Comparison of ENCODE assay signal across 11 cellular contexts in genomic region chr17:48470388-48471034, GRCh38. TPM values are rescaled to one million over a fixed set of nuclear protein-coding genes. Genes with fewer than 3 reads are reported as not detected.
DNase-seq lines count a peak whose midpoint lies in the region; ATAC-seq, FAIRE-seq and TF ChIP-seq lines count a peak whose summit lies in the region.
"Had no signal": no experiment of that assay in that cellular context is flagged by ENCODE, and none has a peak within 500 bp of the region (broad histone marks: within the 10 kb centered on the region; RNA-seq: fewer than 3 reads in every experiment).

No MANE protein-coding gene starts in this region.

- no peak overlapping the region for H4K5ac ChIP-seq in H1 (ENCODE audit: insufficient read length, low read depth, low read length)

- H2BK12ac ChIP-seq in H1 (ENCODE audit: low read depth, low read length), result no peak overlapping the region

- H3K23me2 ChIP-seq in H1 (ENCODE audit: low read depth, low read length), result no peaks in the 10 kb centered on the region

- no peak overlapping the region for H3K9ac ChIP-seq in mammary epithelial cell (ENCODE audit: insufficient read depth, low read length)
- H3K9ac ChIP-seq in H1 (replicated peaks in 1 of 4; ENCODE audit: extremely low read depth in 1 of 4, low read depth in 3 of 4, low read length in 3 of 4), result no peak overlapping the region
- no peak overlapping the region for H3K9ac ChIP-seq in smooth muscle cell (ENCODE audit: low read depth)

- H2BK15ac ChIP-seq in H1 (ENCODE audit: low read length), result no peak overlapping the region

- in situ Hi-C loops in mammary epithelial cell (cut with MboI; ENCODE audit: low sequenced_read_pairs in 2 of 2), result no loop called here

- TF ChIP-seq CTCF in mammary epithelial cell (conservative IDR thresholded peaks at IDR 0.05 in 1 of 2, IDR thresholded peaks at IDR 0.05 in 1 of 2; ENCODE audit: extremely low read depth in 1 of 2, insufficient read depth in 1 of 2, low read depth in 1 of 2, low read length in 2 of 2), result no peak
- no peak for TF ChIP-seq CTCF in breast epithelium (IDR thresholded peaks at IDR 0.05)
- no peak for TF ChIP-seq CTCF in OCI-LY7 (conservative IDR thresholded peaks at IDR 0.05; ENCODE audit: low read length)
- TF ChIP-seq CTCF in H1 (IDR thresholded peaks at IDR 0.05; ENCODE audit: control extremely low read depth in 1 of 3, insufficient read depth in 1 of 3, low read depth in 1 of 3, low read length in 3 of 3), result no peak
- TF ChIP-seq CTCF in smooth muscle cell (IDR thresholded peaks at IDR 0.05; ENCODE audit: borderline replicate concordance, insufficient read depth, poor library complexity, severe bottlenecking), result peak; percentile 32
- TF ChIP-seq CTCF in right lobe of liver (IDR thresholded peaks at IDR 0.05), result no peak

- no peaks in the 10 kb centered on the region for H3K9me2 ChIP-seq in OCI-LY7 (ENCODE audit: insufficient read depth, low read length)

- H3K4me2 ChIP-seq in mammary epithelial cell (ENCODE audit: insufficient read depth, low read depth, low read length) (no peak overlapping the region), OCI-LY7 (ENCODE audit: low read length) (peak overlapping the region; percentile 42), H1 (ENCODE audit: insufficient read depth in 1 of 2, low read depth in 2 of 2, low read length in 2 of 2) (no peak overlapping the region), smooth muscle cell (no peak overlapping the region)

- no peak overlapping the region for H3K4me3 Mint-ChIP-seq in activated CD4-positive, alpha-beta memory T cell treated with anti-CD3 and anti-CD28 coated beads, Interleukin-2, amount 10 ng/mL, durations not matched to agents 7 days and 5 days
- H3K4me3 Mint-ChIP-seq: activated naive CD8-positive, alpha-beta T cell treated with anti-CD3 and anti-CD28 coated beads, Interleukin-2, amount 50 U/mL, for 24 hours had no signal

- H2BK120ac ChIP-seq in H1 (replicated peaks; ENCODE audit: low read depth, low read length), result no peak overlapping the region

- TF ChIP-seq RAD21 in H1 (IDR thresholded peaks at IDR 0.05 in 1 of 2, conservative IDR thresholded peaks at IDR 0.05 in 1 of 2; ENCODE audit: low read depth in 2 of 2, low read length in 2 of 2), result no peak

- H3K9me3 Mint-ChIP-seq in activated CD4-positive, alpha-beta memory T cell treated with anti-CD3 and anti-CD28 coated beads, Interleukin-2, amount 10 ng/mL, durations not matched to agents 7 days and 5 days, result no peaks in the 10 kb centered on the region
- H3K9me3 Mint-ChIP-seq: activated naive CD8-positive, alpha-beta T cell treated with anti-CD3 and anti-CD28 coated beads, Interleukin-2, amount 50 U/mL, for 24 hours had no signal

- CTCF ChIA-PET in mammary epithelial cell (lab: Charles Lee; ENCODE audit: low non-redundant PET) (interaction anchor here (0.6 kb wide), 1 partner anchor 104 kb away, joined by 7 read pairs; no protein-coding TSS in a partner anchor), OCI-LY7 (lab: Charles Lee; ENCODE audit: unreplicated experiment) (no interaction called here), H1 (lab: Charles Lee; ENCODE audit: partially characterized antibody) (interaction anchor here (0.6 to 1.6 kb wide), 8 partner anchors 11 to 113 kb away, joined by 3 to 9 read pairs (median 3); no protein-coding TSS in a partner anchor)
- CTCF ChIA-PET in activated CD4-positive, alpha-beta memory T cell treated with anti-CD3 and anti-CD28 coated beads, Interleukin-2, amount 10 ng/mL, durations not matched to agents 7 days and 5 days (lab: Charles Lee), result interaction anchor here (1.8 kb wide), 1 partner anchor 118 kb away, joined by 4 read pairs; no protein-coding TSS in a partner anchor

- FAIRE-seq in H1 (lab: Jason Lieb, UNC), result no peak

- WGBS in mammary epithelial cell (ENCODE audit: low coverage, missing lambda C conversion rate), result 27% methylated on average over 6 of the region's 6 CpGs
- WGBS in H1 (ENCODE audit: extremely low coverage in 1 of 2, insufficient coverage in 1 of 2, insufficient read length in 1 of 2, insufficient replicate concordance in 2 of 2, low coverage in 1 of 2, low lambda C conversion rate in 2 of 2, missing lambda C conversion rate in 1 of 2), 2 experiments, result 45% methylated on average over 6 of the region's 6 CpGs; no CpG with 5 or more reads in 1 of the 2 experiments
- 32% methylated on average over 6 of the region's 6 CpGs for WGBS in smooth muscle cell (ENCODE audit: low lambda C conversion rate)
- 45% methylated on average over 6 of the region's 6 CpGs for WGBS in right lobe of liver (ENCODE audit: insufficient coverage, low coverage, low lambda C conversion rate, missing lambda C conversion rate)

- no peak overlapping the region for H3K27ac ChIP-seq in mammary epithelial cell (ENCODE audit: insufficient read depth, low read depth, low read length)
- H3K27ac ChIP-seq in breast epithelium, result no peak overlapping the region
- H3K27ac ChIP-seq in OCI-LY7 (ENCODE audit: low read depth, low read length, poor library complexity, severe bottlenecking), result peak overlapping the region; percentile 78
- H3K27ac ChIP-seq in H1 (ENCODE audit: low read depth, low read length), result no peak overlapping the region
- H3K27ac ChIP-seq in smooth muscle cell (ENCODE audit: low read depth), result no peak overlapping the region
- no peak overlapping the region for H3K27ac ChIP-seq in right lobe of liver
- H3K27ac ChIP-seq: right atrium auricular region had no signal

- no peaks in the 10 kb centered on the region for H3F3A ChIP-seq in smooth muscle cell (ENCODE audit: low read depth)

- no peak overlapping the region for H3K56ac ChIP-seq in H1 (replicated peaks; ENCODE audit: insufficient read length, low read depth, low read length)

- H4K20me1 ChIP-seq in mammary epithelial cell (ENCODE audit: insufficient read depth, low read length) (no peaks in the 10 kb centered on the region), OCI-LY7 (ENCODE audit: insufficient read depth, low read length) (no peaks in the 10 kb centered on the region), H1 (replicated peaks in 1 of 2; ENCODE audit: control insufficient read depth in 1 of 2, insufficient read depth in 2 of 2, low read length in 2 of 2) (no peaks in the 10 kb centered on the region), smooth muscle cell (ENCODE audit: low read depth) (no peaks in the 10 kb centered on the region)

- H2BK5ac ChIP-seq in H1 (ENCODE audit: low read depth, low read length), result no peak overlapping the region

- no peak for TF ChIP-seq POLR2A in breast epithelium (IDR thresholded peaks at IDR 0.05)
- TF ChIP-seq POLR2A in H1 (IDR thresholded peaks at IDR 0.05; ENCODE audit: control extremely low read depth in 1 of 2, low read depth in 2 of 2, low read length in 2 of 2), result no peak
- TF ChIP-seq POLR2A in right lobe of liver (IDR thresholded peaks at IDR 0.05), result no peak

- no peak overlapping the region for H2AK5ac ChIP-seq in H1 (ENCODE audit: low read depth, low read length)

- no peak overlapping the region; the same call in 1 of the 2 replicates for H3K18ac ChIP-seq in H1 (ENCODE audit: extremely low read depth, low read length)

- intact Hi-C loops in mammary epithelial cell (cut with micrococcal nuclease), result no loop called here
- intact Hi-C loops in breast epithelium (cut with DNase I; ENCODE audit: low total_unique reads), result no loop called here
- intact Hi-C loops in OCI-LY7 (cut with micrococcal nuclease; ENCODE audit: unreplicated experiment), result no loop called here
- intact Hi-C loops in right lobe of liver (cut with DNase I), result no loop called here

- no peak overlapping the region for H4K91ac ChIP-seq in H1 (replicated peaks; ENCODE audit: insufficient read length, low read length)

- no peak for TF ChIP-seq EP300 in H1 (IDR thresholded peaks at IDR 0.05; ENCODE audit: borderline replicate concordance in 1 of 2, low read depth in 2 of 2, low read length in 2 of 2)

- H3K27ac Mint-ChIP-seq in activated CD4-positive, alpha-beta memory T cell treated with anti-CD3 and anti-CD28 coated beads, Interleukin-2, amount 10 ng/mL, durations not matched to agents 7 days and 5 days, result no peak overlapping the region
- H3K27ac Mint-ChIP-seq: activated naive CD8-positive, alpha-beta T cell treated with anti-CD3 and anti-CD28 coated beads, Interleukin-2, amount 50 U/mL, for 24 hours had no signal

- H3K27me3 ChIP-seq in mammary epithelial cell (ENCODE audit: insufficient read depth, low read length) (no peaks in the 10 kb centered on the region), breast epithelium (peaks cover 0 to 19% of the 10 kb centered on the region in 2 donors), H1 (replicated peaks in 1 of 4; ENCODE audit: control insufficient read depth in 3 of 4, extremely low read depth in 1 of 4, insufficient read depth in 3 of 4, low read length in 3 of 4) (peaks cover 0 to 3% (median 0%) of the 10 kb centered on the region in 4 experiments; a peak in 1 of 7 replicates), smooth muscle cell (ENCODE audit: low read depth) (peaks cover 35% of the 10 kb centered on the region), right lobe of liver (no peaks in the 10 kb centered on the region)
- H3K27me3 ChIP-seq: right atrium auricular region had no signal

- DNase-seq in mammary epithelial cell, result peak; percentile 48
- DNase-seq in breast epithelium (ENCODE audit: low spot score in 2 of 2), result no peak
- DNase-seq in OCI-LY7 (ENCODE audit: low spot score), result peak; percentile 83
- DNase-seq in H1 (ENCODE audit: low read depth in 1 of 2, low spot score in 2 of 2), result no peak
- no peak for DNase-seq in smooth muscle cell (lab: John Stamatoyannopoulos, UW; ENCODE audit: unreplicated experiment)
- no peak for DNase-seq in right lobe of liver
- DNase-seq in activated CD4-positive, alpha-beta memory T cell treated with anti-CD3 and anti-CD28 coated beads, Interleukin-2, amount 10 ng/mL, durations not matched to agents 7 days and 5 days, result no peak
- no peak for DNase-seq in anterior cingulate cortex (lab: John Stamatoyannopoulos, UW)
- DNase-seq: activated naive CD8-positive, alpha-beta T cell treated with anti-CD3 and anti-CD28 coated beads, Interleukin-2, amount 50 U/mL, for 24 hours; NCI-H1105 treated with DMSO at 0.1 percent for 48 hours had no signal

- H3K4me1 ChIP-seq in mammary epithelial cell (ENCODE audit: insufficient read depth, low read length), result peaks cover 19% of the 10 kb centered on the region
- no peaks in the 10 kb centered on the region for H3K4me1 ChIP-seq in breast epithelium
- peaks cover 71% of the 10 kb centered on the region for H3K4me1 ChIP-seq in OCI-LY7 (ENCODE audit: insufficient read depth, low read length, poor library complexity, severe bottlenecking)
- peaks cover 4 to 14% (median 12%) of the 10 kb centered on the region in 4 experiments; a peak in 6 of 7 replicates for H3K4me1 ChIP-seq in H1 (replicated peaks in 1 of 4; ENCODE audit: control insufficient read depth in 3 of 4, insufficient read depth in 4 of 4, low read length in 3 of 4)
- peaks cover 11% of the 10 kb centered on the region for H3K4me1 ChIP-seq in smooth muscle cell (ENCODE audit: low read depth)
- H3K4me1 ChIP-seq in right lobe of liver, result no peaks in the 10 kb centered on the region
- H3K4me1 ChIP-seq: right atrium auricular region had no signal

- POLR2A ChIA-PET in OCI-LY7 (lab: Charles Lee), result interaction anchor here (0.8 to 1.5 kb wide), 3 partner anchors 12 to 18 kb away, joined by 3 to 6 read pairs (median 5); no protein-coding TSS in a partner anchor
- POLR2A ChIA-PET in H1 (lab: Charles Lee; ENCODE audit: partially characterized antibody), result interaction anchor here (0.8 kb wide), 1 partner anchor 50 kb away, joined by 4 read pairs; no protein-coding TSS in a partner anchor
- POLR2A ChIA-PET in activated CD4-positive, alpha-beta memory T cell treated with anti-CD3 and anti-CD28 coated beads, Interleukin-2, amount 10 ng/mL, durations not matched to agents 7 days and 5 days (lab: Charles Lee), result no interaction called here

- H4K8ac ChIP-seq in H1 (ENCODE audit: extremely low read depth, insufficient read depth, low read length), result no peak overlapping the region

- no peak overlapping the region for H3K14ac ChIP-seq in H1 (ENCODE audit: insufficient read length)

- H3K4me1 Mint-ChIP-seq in activated CD4-positive, alpha-beta memory T cell treated with anti-CD3 and anti-CD28 coated beads, Interleukin-2, amount 10 ng/mL, durations not matched to agents 7 days and 5 days, result peaks cover 11% of the 10 kb centered on the region

- H3K23ac ChIP-seq in H1 (ENCODE audit: insufficient read length), result no peak overlapping the region

- no peaks in the 10 kb centered on the region for H3K79me1 ChIP-seq in H1 (ENCODE audit: low read depth, low read length)

- no peak for ATAC-seq in right lobe of liver
- ATAC-seq: activated naive CD8-positive, alpha-beta T cell treated with anti-CD3 and anti-CD28 coated beads, Interleukin-2, amount 50 U/mL, for 24 hours had no signal

- peaks cover 10% of the 10 kb centered on the region for H3K27me3 Mint-ChIP-seq in activated CD4-positive, alpha-beta memory T cell treated with anti-CD3 and anti-CD28 coated beads, Interleukin-2, amount 10 ng/mL, durations not matched to agents 7 days and 5 days

- no peak overlapping the region for H2BK20ac ChIP-seq in H1 (ENCODE audit: low read length)

- H3K4me3 ChIP-seq in mammary epithelial cell (replicated peaks in 1 of 3; ENCODE audit: insufficient read depth in 1 of 3, low read depth in 2 of 3, low read length in 3 of 3), result no peak overlapping the region
- no peak overlapping the region for H3K4me3 ChIP-seq in breast epithelium
- H3K4me3 ChIP-seq in OCI-LY7 (ENCODE audit: low read depth, low read length, poor library complexity, severe bottlenecking), result peak overlapping the region; percentile 39
- no peak overlapping the region for H3K4me3 ChIP-seq in H1 (ENCODE audit: extremely low read depth in 1 of 4, insufficient read depth in 2 of 4, low read depth in 3 of 4, low read length in 4 of 4)
- no peak overlapping the region for H3K4me3 ChIP-seq in smooth muscle cell
- no peak overlapping the region for H3K4me3 ChIP-seq in right lobe of liver
- H3K4me3 ChIP-seq: right atrium auricular region had no signal

- no peak overlapping the region for H3K4ac ChIP-seq in H1 (replicated peaks; ENCODE audit: insufficient read length, low read depth, low read length)

- H2AFZ ChIP-seq in mammary epithelial cell (ENCODE audit: low read depth, low read length) (peak overlapping the region; percentile 10), OCI-LY7 (ENCODE audit: low read length) (peak overlapping the region; percentile 47; the same call in 1 of the 2 replicates), H1 (ENCODE audit: low read length) (no peak overlapping the region), smooth muscle cell (ENCODE audit: low read depth) (no peak overlapping the region)

- H3K9me3 ChIP-seq in mammary epithelial cell (replicated peaks; ENCODE audit: insufficient read depth, low read length) (no peaks in the 10 kb centered on the region), breast epithelium (no peaks in the 10 kb centered on the region), OCI-LY7 (ENCODE audit: low read length) (no peaks in the 10 kb centered on the region), H1 (ENCODE audit: insufficient read depth in 2 of 2, low read depth in 1 of 2, low read length in 1 of 2) (no peaks in the 10 kb centered on the region), smooth muscle cell (replicated peaks; ENCODE audit: low read depth) (no peaks in the 10 kb centered on the region), right lobe of liver (no peaks in the 10 kb centered on the region)
- H3K9me3 ChIP-seq: right atrium auricular region had no signal

- BruUV-seq in mammary epithelial cell (replicated peaks; lab: Mats Ljungman, UMichigan), result no TSS peak
- no TSS peak for BruUV-seq in OCI-LY7 (replicated peaks; lab: Mats Ljungman, UMichigan)

- H3K36me3 ChIP-seq in mammary epithelial cell (ENCODE audit: insufficient read depth, low read length) (no peaks in the 10 kb centered on the region), breast epithelium (no peaks in the 10 kb centered on the region), OCI-LY7 (ENCODE audit: insufficient read depth, low read length) (no peaks in the 10 kb centered on the region), H1 (ENCODE audit: control insufficient read depth in 2 of 4, insufficient read depth in 4 of 4, low read length in 3 of 4) (no peaks in the 10 kb centered on the region), smooth muscle cell (ENCODE audit: low read depth) (no peaks in the 10 kb centered on the region), right lobe of liver (no peaks in the 10 kb centered on the region)
- H3K36me3 ChIP-seq: right atrium auricular region had no signal

- H3K79me2 ChIP-seq in mammary epithelial cell (ENCODE audit: insufficient read depth, low read length), result no peaks in the 10 kb centered on the region
- H3K79me2 ChIP-seq in OCI-LY7 (ENCODE audit: insufficient read depth, low read depth, low read length), result no peaks in the 10 kb centered on the region
- H3K79me2 ChIP-seq in H1 (ENCODE audit: control insufficient read depth in 1 of 2, insufficient read depth in 2 of 2, low read length in 2 of 2), result no peaks in the 10 kb centered on the region
- H3K79me2 ChIP-seq in smooth muscle cell (ENCODE audit: low read depth), result no peaks in the 10 kb centered on the region

- dilution Hi-C loops in mammary epithelial cell (cut with HindIII; ENCODE audit: low sequenced_read_pairs), result no loop called here

- no peaks in the 10 kb centered on the region for H3K36me3 Mint-ChIP-seq in activated CD4-positive, alpha-beta memory T cell treated with anti-CD3 and anti-CD28 coated beads, Interleukin-2, amount 10 ng/mL, durations not matched to agents 7 days and 5 days (ENCODE audit: low read depth)

RNA-seq across cellular contexts. Expression of gene SKAP1, which starts 40.5 kb away (rescaled TPM):
- total RNA-seq in mammary epithelial cell, result not detected
- polyA plus RNA-seq in mammary epithelial cell, result 0.08 TPM
- polyA minus RNA-seq in mammary epithelial cell, result not detected
- 1 to 10 TPM; 1.1 to 7.5 (median 5.9) TPM for total RNA-seq in breast epithelium
- 0.13 TPM in 1 of 2 replicates, not detected in the other for total RNA-seq in OCI-LY7 (2014; rRNA removed; shearing (Covaris generic))
- 0.79 and 1.2 TPM in 2 replicates for total RNA-seq in OCI-LY7 (2022)
- total RNA-seq in H1 (2021; fragmentation: NEBNext Ultra II Directional; extraction: Animal tissue kit (Norgen Biotek cat#: 25700)), result not detected in 2 replicates
- polyA plus RNA-seq in H1 (2011; rRNA removed), result not detected in 2 replicates
- 0.10 TPM for polyA plus RNA-seq in H1 (2011; cell fraction: cytosol; rRNA removed)
- not detected for polyA plus RNA-seq in H1 (2011; cell fraction: nucleus; rRNA removed)
- polyA plus RNA-seq in H1 (2012, experiment 1 of 2), result not detected in 4 replicates
- polyA plus RNA-seq in H1 (2012, experiment 2 of 2), result not detected
- polyA plus RNA-seq in H1 (2013, experiment 1 of 2), result 0.08 TPM
- 0.09 TPM for polyA plus RNA-seq in H1 (2013, experiment 2 of 2)
- not detected in 2 replicates for polyA minus RNA-seq in H1 (2011; rRNA and poly(A)+ RNA removed)
- not detected for polyA minus RNA-seq in H1 (2011; cell fraction: cytosol; rRNA and poly(A)+ RNA removed)
- not detected for polyA minus RNA-seq in H1 (2011; cell fraction: nucleus; rRNA and poly(A)+ RNA removed)
- total RNA-seq in smooth muscle cell, result not detected in 2 replicates
- not detected in 2 replicates for polyA plus RNA-seq in smooth muscle cell
- 10 to 100 TPM in 4 of 6 experiments, 1 to 10 TPM in 2; 4.5 to 51.0 (median 17.5) TPM for total RNA-seq in right lobe of liver
- total RNA-seq in activated CD4-positive, alpha-beta memory T cell treated with anti-CD3 and anti-CD28 coated beads, Interleukin-2, amount 10 ng/mL, durations not matched to agents 7 days and 5 days, result 100 to 1,000 TPM; 132 to 133 TPM
- total RNA-seq: right atrium auricular region had no signal

Comparison
In these comparisons a context has a peak if more than half of its experiments do, and no peak if none do; other contexts are left out.
1. DNase-seq: peak in mammary epithelial cell (single experiment) and OCI-LY7 (single experiment); none in breast epithelium (0 of 2), H1 (0 of 2), smooth muscle cell (single experiment), right lobe of liver (0 of 3), activated CD4-positive, alpha-beta memory T cell treated with anti-CD3 and anti-CD28 coated beads, Interleukin-2, amount 10 ng/mL, durations not matched to agents 7 days and 5 days (single experiment) and anterior cingulate cortex (0 of 58).
2. H2AFZ ChIP-seq: peak in mammary epithelial cell (single experiment) and OCI-LY7 (single experiment); none in H1 (single experiment) and smooth muscle cell (single experiment).